ENCODE assay signal across 12 cellular contexts in genomic region chr6:56335733-56336132, GRCh38.
DNase-seq lines count a peak whose midpoint lies in the region; ATAC-seq, FAIRE-seq and TF ChIP-seq lines count a peak whose summit lies in the region.
"Had no signal": no experiment of that assay in that cellular context is flagged by ENCODE, and none has a peak within 500 bp of the region (broad histone marks: within the 10 kb centered on the region; RNA-seq: fewer than 3 reads in every experiment).

No MANE protein-coding gene starts in this region.

- no peak overlapping the region for H2BK5ac ChIP-seq in mesenchymal stem cell (ENCODE audit: low read depth, low read length, poor library complexity, severe bottlenecking)

- BruUV-seq in mammary epithelial cell (replicated peaks; lab: Mats Ljungman, UMichigan), result no TSS peak

- in situ Hi-C loops in mammary epithelial cell (cut with MboI; ENCODE audit: low sequenced_read_pairs in 2 of 2) (no loop called here), G401 (cut with HindIII; ENCODE audit: low sequenced_read_pairs) (no loop called here)

- H3K9me3 ChIP-seq in mammary epithelial cell (replicated peaks; ENCODE audit: insufficient read depth, low read length), result no peaks in the 10 kb centered on the region
- H3K9me3 ChIP-seq in mesenchymal stem cell (ENCODE audit: control insufficient read depth, low read length), result no peaks in the 10 kb centered on the region

- H3K36me3 ChIP-seq in mammary epithelial cell (ENCODE audit: insufficient read depth, low read length) (no peaks in the 10 kb centered on the region), mesenchymal stem cell (ENCODE audit: control insufficient read depth in 1 of 2, insufficient read depth in 2 of 2, low read depth in 1 of 2, low read length in 2 of 2) (no peaks in the 10 kb centered on the region)

- ATAC-seq in HG02678 (IDR thresholded peaks at IDR 0.05; ENCODE audit: unreplicated experiment), result no peak

- dilution Hi-C loops in mammary epithelial cell (cut with HindIII; ENCODE audit: low sequenced_read_pairs), result no loop called here

- H3K4ac ChIP-seq in mesenchymal stem cell (ENCODE audit: low read depth in 1 of 2, low read length in 2 of 2), result no peak overlapping the region

- FAIRE-seq in D721Med (lab: Jason Lieb, UNC), result no peak
- FAIRE-seq: GM12891 had no signal

- peak overlapping the region; percentile 60 for H3K9ac ChIP-seq in mammary epithelial cell (ENCODE audit: insufficient read depth, low read length)
- peak overlapping the region; percentile 60 for H3K9ac ChIP-seq in mesenchymal stem cell (ENCODE audit: low read length)

- no peaks in the 10 kb centered on the region for H3K79me2 ChIP-seq in mammary epithelial cell (ENCODE audit: insufficient read depth, low read length)

- peak overlapping the region; percentile 96 for H3K27ac ChIP-seq in mammary epithelial cell (ENCODE audit: insufficient read depth, low read depth, low read length)
- H3K27ac ChIP-seq in mesenchymal stem cell (ENCODE audit: low read length, poor library complexity, severe bottlenecking), result no peak overlapping the region

- H2BK120ac ChIP-seq in mesenchymal stem cell (ENCODE audit: low read depth, low read length), result no peak overlapping the region

- no peak overlapping the region for H3K18ac ChIP-seq in mesenchymal stem cell (ENCODE audit: low read depth in 1 of 2, low read length in 2 of 2)

- intact Hi-C loops in mammary epithelial cell (cut with micrococcal nuclease), result no loop called here

- CTCF ChIA-PET in mammary epithelial cell (lab: Charles Lee; ENCODE audit: low non-redundant PET), result interaction anchor here (0.5 kb wide), 1 partner anchor 17 kb away, joined by 5 read pairs; no protein-coding TSS in a partner anchor

- H3K4me3 ChIP-seq in mammary epithelial cell (replicated peaks in 1 of 3; ENCODE audit: insufficient read depth in 1 of 3, low read depth in 2 of 3, low read length in 3 of 3), result no peak overlapping the region
- no peak overlapping the region for H3K4me3 ChIP-seq in mesenchymal stem cell (ENCODE audit: insufficient read depth in 1 of 2, low read depth in 1 of 2, low read length in 2 of 2)

- H3K27me3 ChIP-seq in mammary epithelial cell (ENCODE audit: insufficient read depth, low read length) (no peaks in the 10 kb centered on the region), mesenchymal stem cell (ENCODE audit: control insufficient read depth in 1 of 2, insufficient read depth in 1 of 2, low read length in 2 of 2) (no peaks in the 10 kb centered on the region)

- H4K91ac ChIP-seq in mesenchymal stem cell (ENCODE audit: low read length), result no peak overlapping the region

- no peak overlapping the region for H2BK12ac ChIP-seq in mesenchymal stem cell (ENCODE audit: low read length in 2 of 2)

- WGBS in mammary epithelial cell (ENCODE audit: low coverage, missing lambda C conversion rate), result 13% methylated on average over 1 of the region's 1 CpG
- WGBS in mesenchymal stem cell, result 0% methylated on average over 1 of the region's 1 CpG

- H4K20me1 ChIP-seq in mammary epithelial cell (ENCODE audit: insufficient read depth, low read length), result no peaks in the 10 kb centered on the region

- H3K4me2 ChIP-seq in mammary epithelial cell (ENCODE audit: insufficient read depth, low read depth, low read length), result peak overlapping the region; percentile 16
- no peak overlapping the region for H3K4me2 ChIP-seq in mesenchymal stem cell (ENCODE audit: low read length, poor library complexity, severe bottlenecking)

- TF ChIP-seq CTCF in mammary epithelial cell (conservative IDR thresholded peaks at IDR 0.05 in 1 of 2, IDR thresholded peaks at IDR 0.05 in 1 of 2; ENCODE audit: extremely low read depth in 1 of 2, insufficient read depth in 1 of 2, low read depth in 1 of 2, low read length in 2 of 2), result no peak
- no peak for TF ChIP-seq CTCF in D721Med (IDR thresholded peaks at IDR 0.05; ENCODE audit: insufficient read depth, missing control alignments)

- H2AK5ac ChIP-seq in mesenchymal stem cell (ENCODE audit: low read length, severe bottlenecking), result no peak overlapping the region

- H2AFZ ChIP-seq in mammary epithelial cell (ENCODE audit: low read depth, low read length) (peak overlapping the region; percentile 23), mesenchymal stem cell (ENCODE audit: low read depth, low read length) (no peak overlapping the region)

- no peak overlapping the region for H3K14ac ChIP-seq in mesenchymal stem cell (ENCODE audit: low read length in 2 of 2)

- H2BK15ac ChIP-seq in mesenchymal stem cell (ENCODE audit: low read depth, poor library complexity, severe bottlenecking), result no peak overlapping the region

- no peaks in the 10 kb centered on the region for H3K79me1 ChIP-seq in mesenchymal stem cell (replicated peaks; ENCODE audit: low read length, poor library complexity, severe bottlenecking)

- peak; percentile 77 for DNase-seq in COLO829 (ENCODE audit: low spot score)
- peak; percentile 77 for DNase-seq in NCI-H226
- DNase-seq in mammary epithelial cell, result peak; percentile 93
- DNase-seq in mesenchymal stem cell, result peak; percentile 95
- DNase-seq in G401 (ENCODE audit: low spot score), result no peak
- DNase-seq in midbrain (lab: John Stamatoyannopoulos, UW), result no peak
- no peak for DNase-seq in D721Med (ENCODE audit: insufficient read length, low spot score)
- DNase-seq: aorta, Kasumi-1, NCI-H2081 treated with DMSO at 0.1 percent for 48 hours had no signal

- H4K8ac ChIP-seq in mesenchymal stem cell (ENCODE audit: low read length), result no peak overlapping the region

- H3K23ac ChIP-seq in mesenchymal stem cell (ENCODE audit: low read length in 2 of 2), result no peak overlapping the region

- H3K4me1 ChIP-seq in mammary epithelial cell (ENCODE audit: insufficient read depth, low read length), result peaks cover 22% of the 10 kb centered on the region
- no peaks in the 10 kb centered on the region for H3K4me1 ChIP-seq in mesenchymal stem cell (ENCODE audit: control insufficient read depth, insufficient read depth, low read depth, low read length)

Comparison
In these comparisons a context has a peak if more than half of its experiments do, and no peak if none do; other contexts are left out.
1. DNase-seq: peak in COLO829 (single experiment), NCI-H226 (single experiment), mammary epithelial cell (single experiment) and mesenchymal stem cell (single experiment); none in G401 (single experiment), midbrain (single experiment) and D721Med (single experiment).